In the genomic region with DNA sequence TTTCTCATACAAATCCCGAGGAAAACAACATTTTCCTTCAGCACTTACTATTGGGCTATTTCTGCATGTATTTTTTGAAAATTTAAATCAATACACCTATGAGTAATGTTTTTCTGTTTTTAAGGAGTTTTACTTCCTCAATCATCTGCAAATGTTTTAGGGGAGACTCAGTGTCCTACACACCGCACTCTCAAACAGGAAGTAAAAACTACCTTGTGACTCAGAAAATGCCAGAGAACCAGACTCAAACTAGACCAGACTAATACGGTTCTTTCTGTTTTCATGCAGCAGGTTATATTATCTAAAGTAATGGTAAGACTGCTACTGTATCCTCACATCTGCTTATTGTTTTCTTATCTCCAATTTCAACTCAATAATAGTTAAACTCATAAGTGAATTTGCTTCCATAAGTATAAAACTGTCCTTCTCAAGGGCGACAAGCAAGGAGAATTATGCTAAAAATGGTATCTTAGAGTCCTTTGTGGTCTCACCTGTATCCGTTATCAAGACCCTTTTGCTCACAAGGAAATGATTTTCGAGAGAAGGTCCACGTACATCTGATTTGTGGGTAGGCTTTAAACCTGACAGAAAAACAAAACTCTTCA, we compare ENCODE assay signal across 10 cellular contexts. TPM values are rescaled to one million over a fixed set of nuclear protein-coding genes. Genes with fewer than 3 reads are reported as not detected.
DNase-seq lines count a peak whose midpoint lies in the region; ATAC-seq, FAIRE-seq and TF ChIP-seq lines count a peak whose summit lies in the region.
"Had no signal": no experiment of that assay in that cellular context is flagged by ENCODE, and none has a peak within 500 bp of the region (broad histone marks: within the 10 kb centered on the region; RNA-seq: fewer than 3 reads in every experiment).

No MANE protein-coding gene starts in this region.

- CTCF ChIA-PET in RWPE1 (lab: Yijun Ruan, JAX), result no interaction called here

- peak; percentile 26 for DNase-seq in A172 (ENCODE audit: low spot score)
- DNase-seq in GM19239 (ENCODE audit: insufficient read length, low spot score), result peak; percentile 37
- peak; percentile 23 for DNase-seq in RWPE1 (ENCODE audit: low spot score)
- DNase-seq in mesendoderm, result no peak
- DNase-seq in islet precursor cell, result no peak
- no peak for DNase-seq in NCI-H2107 treated with DMSO at 0.1 percent for 48 hours (lab: John Stamatoyannopoulos, UW; ENCODE audit: unreplicated experiment)
- DNase-seq in NCI-H446 treated with DMSO at 0.1 percent for 48 hours (lab: John Stamatoyannopoulos, UW), result no peak

- no peaks in the 10 kb centered on the region for H3K79me2 ChIP-seq in mesendoderm (ENCODE audit: control insufficient read depth, insufficient read depth, low read length)

- H3K4me3 ChIP-seq in mesendoderm (ENCODE audit: low read length), result no peak overlapping the region

- H3K36me3 ChIP-seq in mesendoderm (ENCODE audit: control insufficient read depth, insufficient read depth, low read length), result no peaks in the 10 kb centered on the region

- no peak overlapping the region for H3K9ac ChIP-seq in mesendoderm (ENCODE audit: low read length)

- no peak overlapping the region for H2BK120ac ChIP-seq in mesendoderm (ENCODE audit: low read depth, low read length)

- H2BK15ac ChIP-seq in mesendoderm (replicated peaks; ENCODE audit: low read depth), result no peak overlapping the region

- H3K79me1 ChIP-seq in mesendoderm (ENCODE audit: low read length), result no peaks in the 10 kb centered on the region

- no peak overlapping the region for H3K23ac ChIP-seq in mesendoderm (ENCODE audit: low read length)

- H3K27me3 ChIP-seq in mesendoderm (ENCODE audit: insufficient read depth, low read length, poor library complexity), result no peaks in the 10 kb centered on the region

- H3K4ac ChIP-seq in mesendoderm (ENCODE audit: low read depth, low read length), result no peak overlapping the region

- WGBS in mesendoderm (ENCODE audit: extremely low coverage, insufficient coverage, low lambda C conversion rate), result no CpG with 5 or more reads among the region's 7 CpGs

- no peak for TF ChIP-seq CTCF in RWPE1 (conservative IDR thresholded peaks at IDR 0.05; ENCODE audit: low read depth)

- POLR2A ChIA-PET in RWPE1 (lab: Yijun Ruan, JAX; ENCODE audit: low non-redundant PET), result no interaction called here

- peak; percentile 95 for FAIRE-seq in GM19239 (lab: Jason Lieb, UNC)

- no peak overlapping the region for H4K8ac ChIP-seq in mesendoderm (ENCODE audit: low read depth, low read length)

- no peak overlapping the region for H4K5ac ChIP-seq in mesendoderm (ENCODE audit: low read length)

- H3K18ac ChIP-seq in mesendoderm (ENCODE audit: low read length), result no peak overlapping the region

- no peak overlapping the region for H2AK5ac ChIP-seq in mesendoderm (ENCODE audit: low read length)

- H3K4me2 ChIP-seq in mesendoderm (ENCODE audit: low read length), result no peak overlapping the region

- ATAC-seq in HG03066 (IDR thresholded peaks at IDR 0.05; ENCODE audit: low read depth, unreplicated experiment), result peak; percentile 79

- no peak overlapping the region for H3K56ac ChIP-seq in mesendoderm (ENCODE audit: low read length)

- H3K27ac ChIP-seq in RWPE1 (no peak overlapping the region), mesendoderm (ENCODE audit: low read depth, low read length) (no peak overlapping the region)

- H3K4me1 ChIP-seq in mesendoderm (ENCODE audit: control insufficient read depth, low read depth, low read length), result peaks cover 1% of the 10 kb centered on the region

- no peak overlapping the region for H2BK5ac ChIP-seq in mesendoderm (ENCODE audit: low read length)

RNA-seq across cellular contexts. Expression of a gene that starts 52.5 kb away (rescaled TPM):
- 0.22 TPM in 1 of 2 replicates, not detected in the other for total RNA-seq in A172 (2014; rRNA removed; shearing (Covaris generic))
- 0.13 TPM for polyA plus RNA-seq in mesendoderm (2013, experiment 1 of 2)
- 0.13 TPM for polyA plus RNA-seq in mesendoderm (2013, experiment 2 of 2)
- total RNA-seq: SK-MEL-5 had no signal

RNA-seq across cellular contexts. Expression of a gene that starts 59.4 kb away (rescaled TPM):
- total RNA-seq in A172 (2014; rRNA removed; shearing (Covaris generic)), result not detected in 2 replicates
- not detected for polyA plus RNA-seq in mesendoderm (2013, experiment 1 of 2)
- 0.04 TPM for polyA plus RNA-seq in mesendoderm (2013, experiment 2 of 2)
- total RNA-seq: epithelial cell of proximal tubule, SK-MEL-5 had no signal

Comparison
In these comparisons a context has a peak if more than half of its experiments do, and no peak if none do; other contexts are left out.
1. DNase-seq: peak in A172 (single experiment), GM19239 (single experiment) and RWPE1 (single experiment); none in mesendoderm (single experiment), islet precursor cell (single experiment), NCI-H2107 treated with DMSO at 0.1 percent for 48 hours (single experiment) and NCI-H446 treated with DMSO at 0.1 percent for 48 hours (single experiment).